22 cellular contexts compared by ENCODE assay signal in the genomic region with DNA sequence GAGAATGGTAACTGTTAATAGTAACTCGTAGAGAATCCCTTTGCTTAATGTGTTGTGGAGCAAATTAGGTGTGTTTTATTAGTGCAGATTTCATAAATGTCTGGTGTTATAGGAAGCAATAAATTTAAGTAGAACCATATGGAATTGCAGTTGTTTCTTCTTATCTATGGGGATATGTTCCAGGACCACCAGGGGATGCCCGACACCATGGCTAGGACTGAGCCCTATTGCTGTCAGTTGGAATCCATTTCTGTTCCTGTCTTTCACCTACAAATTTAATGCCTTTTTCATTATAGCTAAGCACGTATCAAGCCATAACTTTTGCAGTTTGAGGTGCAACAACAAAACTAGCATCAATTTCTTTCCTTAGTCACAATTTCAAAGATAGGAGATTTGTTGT.
A peak's percentile ranks its signal among the peaks of the same experiment; 100 is the strongest.
DNase-seq lines count a peak whose midpoint lies in the region; ATAC-seq and TF ChIP-seq lines count a peak whose summit lies in the region.
"Had no signal": no experiment of that assay in that cellular context is flagged by ENCODE, and none has a peak within 500 bp of the region (broad histone marks: within the 10 kb centered on the region; RNA-seq: fewer than 3 reads in every experiment).

No MANE protein-coding gene starts in this region.

- peak in 1 of 2 donors; percentile 15 for DNase-seq in cardiac muscle cell (ENCODE audit: low read depth in 1 of 2, low spot score in 1 of 2)
- no peak for DNase-seq in cardiac septum (ENCODE audit: low spot score)
- DNase-seq in SK-N-SH, result peak; percentile 41
- peak; percentile 16 for DNase-seq in fibroblast of peridontal ligament (ENCODE audit: extremely low read depth)
- no peak for DNase-seq in putamen (ENCODE audit: low spot score)
- no peak for DNase-seq in middle frontal gyrus (ENCODE audit: extremely low spot score, low spot score)
- DNase-seq: activated CD4-positive, alpha-beta T cell treated with anti-CD3 and anti-CD28 coated beads, Interleukin-2, amount 50 U/mL, for 1 hour; activated naive CD4-positive, alpha-beta T cell treated with Interleukin-2 at 50 U/mL for 16 hours; Caco-2; head of caudate nucleus; naive thymus-derived CD4-positive, alpha-beta T cell; NCI-H1930; NCI-H524 treated with DMSO at 0.1 percent for 48 hours; stimulated activated CD4-positive, alpha-beta T cell treated with anti-CD3 and anti-CD28 coated beads, Interleukin-12 subunit alpha, Interleukin-12 subunit beta, amount 100 ng/mL, for 4 hours; stimulated activated naive B cell treated with anti-CD40 and anti-IgM and Interleukin-4, amounts not matched to agents 10 μg/mL and 1 μg/mL and 100 μg/mL, for 72 hours; upper lobe of left lung had no signal

- ATAC-seq in HG02759 (IDR thresholded peaks at IDR 0.05; ENCODE audit: unreplicated experiment) (no peak), GM18502 (IDR thresholded peaks at IDR 0.05; ENCODE audit: poor library complexity, unreplicated experiment) (no peak)
- ATAC-seq: A549; naive thymus-derived CD4-positive, alpha-beta T cell; stimulated activated naive B cell treated with anti-CD40 and anti-IgM and Interleukin-4, amounts not matched to agents 10 μg/mL and 1 μg/mL and 100 μg/mL, for 72 hours had no signal

- H3K27me3 ChIP-seq in cardiac muscle cell, result no peaks in the 10 kb centered on the region
- no peaks in the 10 kb centered on the region for H3K27me3 ChIP-seq in SK-N-SH (ENCODE audit: insufficient read depth)
- H3K27me3 ChIP-seq: ascending aorta, upper lobe of left lung had no signal

- H3K9ac ChIP-seq in SK-N-SH, result no peak overlapping the region

- H3K9me3 ChIP-seq in cardiac muscle cell (ENCODE audit: low read depth), result no peaks in the 10 kb centered on the region
- H3K9me3 ChIP-seq in SK-N-SH, result no peaks in the 10 kb centered on the region
- H3K9me3 ChIP-seq: A549, ascending aorta, Caco-2, upper lobe of left lung had no signal

- TF ChIP-seq CTCF in cardiac muscle cell (IDR thresholded peaks at IDR 0.05; ENCODE audit: low read depth, low read length) (peak; percentile 27), SK-N-SH (IDR thresholded peaks at IDR 0.05) (no peak)

- H4K20me1 ChIP-seq in SK-N-SH (ENCODE audit: insufficient read depth), result no peaks in the 10 kb centered on the region

- H3K27ac ChIP-seq in cardiac muscle cell, result no peak overlapping the region
- H3K27ac ChIP-seq in SK-N-SH (ENCODE audit: low read depth in 2 of 2, low read length in 1 of 2), result no peak overlapping the region
- H3K27ac ChIP-seq: A549, ascending aorta, coronary artery, upper lobe of left lung had no signal

- intact Hi-C loops in cardiac septum (cut with DNase I), result no loop called here

- H3K36me3 ChIP-seq in cardiac muscle cell (no peaks in the 10 kb centered on the region), SK-N-SH (replicated peaks in 1 of 2; ENCODE audit: control insufficient read depth in 1 of 2, insufficient read depth in 2 of 2, low read length in 1 of 2) (no peaks in the 10 kb centered on the region)
- H3K36me3 ChIP-seq: ascending aorta, upper lobe of left lung had no signal

- no peaks in the 10 kb centered on the region for H3F3A ChIP-seq in SK-N-SH (replicated peaks; ENCODE audit: insufficient read depth)

- 0 out of 4 replicates have a peak, but pooled peaks of 1 of the 2 experiments have one; percentile 41 for TF ChIP-seq EP300 in SK-N-SH (IDR thresholded peaks at IDR 0.05; ENCODE audit: borderline replicate concordance in 1 of 2, low read depth in 1 of 2, low read length in 1 of 2)

- POLR2A ChIA-PET in SK-N-SH (lab: Yijun Ruan, JAX), result no interaction called here

- peak; percentile 86 for TF ChIP-seq RAD21 in SK-N-SH (IDR thresholded peaks at IDR 0.05; ENCODE audit: low read length)

- H3K79me2 ChIP-seq in SK-N-SH (ENCODE audit: insufficient read depth), result no peaks in the 10 kb centered on the region

- CTCF ChIA-PET in SK-N-SH (lab: Yijun Ruan, JAX), result interaction anchor here (0.9 to 2.2 kb wide), 7 partner anchors 9 to 271 kb away, joined by 3 to 13 read pairs (median 4); no protein-coding TSS in a partner anchor

- H3K4me1 ChIP-seq in cardiac muscle cell (ENCODE audit: low read depth) (no peaks in the 10 kb centered on the region), SK-N-SH (ENCODE audit: control insufficient read depth in 1 of 2, insufficient read depth in 2 of 2, low read depth in 1 of 2, low read length in 1 of 2) (peaks cover 0 to 8% of the 10 kb centered on the region in 2 experiments; a peak in 2 of 4 replicates)
- H3K4me1 ChIP-seq: A549, ascending aorta, Caco-2, upper lobe of left lung had no signal

- WGBS in SK-N-SH (ENCODE audit: low lambda C conversion rate), result 79% methylated on average over 3 of the region's 3 CpGs

- H3K9me2 ChIP-seq in SK-N-SH, result no peaks in the 10 kb centered on the region

- no peak overlapping the region for H3K4me2 ChIP-seq in SK-N-SH
- H3K4me2 ChIP-seq: A549 had no signal

- H2AFZ ChIP-seq in SK-N-SH (ENCODE audit: low read depth), result no peak overlapping the region

- H3K4me3 ChIP-seq in cardiac muscle cell (no peak overlapping the region), SK-N-SH (ENCODE audit: low read depth in 2 of 2, low read length in 1 of 2) (no peak overlapping the region)
- H3K4me3 ChIP-seq: A549, ascending aorta, coronary artery, lung, upper lobe of left lung had no signal

TF ChIP-seq in SK-N-SH, 30 proteins besides CTCF, POLR2A, EP300 and RAD21:
- TF ChIP-seq GATA2 (CRISPR knock-in tag; IDR thresholded peaks at IDR 0.05), result peak; percentile 30; the same call in 1 of the 2 replicates
- no peak for TF ChIP-seq TAF1 (IDR thresholded peaks at IDR 0.05; ENCODE audit: borderline replicate concordance, low read depth, low read length)
- TF ChIP-seq TCF12 (IDR thresholded peaks at IDR 0.05), result no peak
- no peak for TF ChIP-seq SIN3A (IDR thresholded peaks at IDR 0.05; ENCODE audit: borderline replicate concordance, low read depth, low read length)
- no peak for TF ChIP-seq JUND (IDR thresholded peaks at IDR 0.05)
- TF ChIP-seq FOSL2 (IDR thresholded peaks at IDR 0.05; ENCODE audit: borderline replicate concordance, low read depth), result no peak
- peak; percentile 8 for TF ChIP-seq CHD2 (IDR thresholded peaks at IDR 0.05; ENCODE audit: low read length, partially characterized antibody)
- no peak for TF ChIP-seq FOXM1 (IDR thresholded peaks at IDR 0.05; ENCODE audit: low read depth)
- peak; percentile 37; the same call in 1 of the 2 replicates for TF ChIP-seq SMC3 (IDR thresholded peaks at IDR 0.05; ENCODE audit: low read depth, low read length)
- TF ChIP-seq RCOR1 (IDR thresholded peaks at IDR 0.05; ENCODE audit: low read length), result 0 out of 2 replicates have a peak, but pooled peaks have one; percentile 54

Comparison
In these comparisons a context has a peak if more than half of its experiments do, and no peak if none do; other contexts are left out.
1. DNase-seq: peak in SK-N-SH (single experiment) and fibroblast of peridontal ligament (single experiment); none in cardiac septum (single experiment), putamen (single experiment) and middle frontal gyrus (single experiment).